Comparison of ENCODE assay signal across 1 cellular context in the genomic region with DNA sequence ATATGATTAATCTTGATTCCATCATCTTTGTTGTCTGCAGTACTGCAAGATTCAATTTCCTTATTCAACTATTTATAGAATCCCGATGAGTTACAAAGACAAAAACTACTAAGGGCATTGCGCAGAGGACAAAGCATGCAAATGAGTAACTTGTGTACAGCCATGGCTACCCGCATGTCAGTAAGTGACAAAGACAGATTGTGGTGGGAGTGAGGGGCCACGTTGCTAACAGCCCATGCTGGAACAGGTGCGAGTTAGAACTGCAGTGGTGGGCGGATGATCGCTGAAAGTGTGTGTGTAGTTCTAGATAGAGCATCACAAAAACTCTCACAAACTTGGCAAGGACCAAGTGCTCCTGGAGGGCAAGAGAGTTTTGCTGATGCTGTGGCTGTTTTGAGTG.
TF ChIP-seq lines count a peak whose summit lies in the region.

No MANE protein-coding gene starts in this region.

TF ChIP-seq in GM12891, 5 proteins besides CTCF, POLR2A, EP300 and RAD21:
- TF ChIP-seq PAX5 (IDR thresholded peaks at IDR 0.05; ENCODE audit: insufficient read depth, low read length, severe bottlenecking) (no peak), TAF1 (IDR thresholded peaks at IDR 0.05; ENCODE audit: low read depth, low read length) (no peak), SPI1 (IDR thresholded peaks at IDR 0.05; ENCODE audit: low read depth, low read length) (no peak), POU2F2 (IDR thresholded peaks at IDR 0.05; ENCODE audit: low read depth, low read length) (no peak), POLR2AphosphoS5 (IDR thresholded peaks at IDR 0.05; ENCODE audit: low read depth, low read length) (no peak)
TF ChIP-seq in GM12891: peak in this region for 0.
